Comparison of ENCODE assay signal across 8 cellular contexts in genomic region chr3:100590114-100590839, GRCh38. TPM values are rescaled to one million over a fixed set of nuclear protein-coding genes. Genes with fewer than 3 reads are reported as not detected.
DNase-seq lines count a peak whose midpoint lies in the region; ATAC-seq and TF ChIP-seq lines count a peak whose summit lies in the region.

No MANE protein-coding gene starts in this region.

- intact Hi-C loops in left colon (cut with DNase I, micrococcal nuclease) = loop anchor here in 1 of 2 donors (2.0 kb wide), 1 partner anchor 127 kb away; no protein-coding TSS in a partner anchor

- H3K36me3 Mint-ChIP-seq in WTC11 = peaks cover 13% of the 10 kb centered on the region

- no peak overlapping the region for H3K27ac Mint-ChIP-seq in WTC11

- H3K27me3 Mint-ChIP-seq in WTC11 (ENCODE audit: low read depth) = no peaks in the 10 kb centered on the region

- peaks cover 19% of the 10 kb centered on the region for H3K9me3 Mint-ChIP-seq in WTC11

- H3K4me3 Mint-ChIP-seq in WTC11 = peak overlapping the region; percentile 54

- DNase-seq in AG20443 (ENCODE audit: low spot score) (peak; percentile 79), NCI-H2171 treated with DMSO at 0.1 percent for 48 hours (lab: John Stamatoyannopoulos, UW) (peak; percentile 78), WTC11 (ENCODE audit: low spot score) (peak; percentile 49), cerebellum (ENCODE audit: low spot score) (peak; percentile 65), left colon (peak; percentile 37 to 50)
- DNase-seq in stimulated activated CD4-positive, alpha-beta T cell treated with anti-CD3 and anti-CD28 coated beads, TNF-alpha, amount 100 ng/mL, for 1 hour (ENCODE audit: low read depth in 3 of 3, low spot score in 1 of 3) = peak in 2 of 3 donors; percentile 9 to 24

- CTCF ChIA-PET in WTC11 (lab: Charles Lee) = interaction anchor here (0.6 to 5.5 kb wide), 10 partner anchors 10 to 189 kb away, joined by 3 to 115 read pairs (median 4); partner anchors contain the start of genes LNP1 and TOMM70

- H3K4me1 Mint-ChIP-seq in WTC11 = peaks cover 6% of the 10 kb centered on the region

- POLR2A ChIA-PET in WTC11 (lab: Charles Lee) = interaction anchor here (0.6 to 0.9 kb wide), 2 partner anchors 128 to 162 kb away, joined by 3 read pairs; no protein-coding TSS in a partner anchor

- peak; percentile 87 for TF ChIP-seq CTCF in WTC11 (IDR thresholded peaks at IDR 0.05)

- ATAC-seq in GM18867 (IDR thresholded peaks at IDR 0.05; ENCODE audit: unreplicated experiment) (peak; percentile 80), HG03135 (IDR thresholded peaks at IDR 0.05; ENCODE audit: unreplicated experiment) (peak; percentile 83), WTC11 (peak; percentile 88), left colon (peak; percentile 79)

TF ChIP-seq in WTC11, 78 proteins besides CTCF, POLR2A, EP300 and RAD21 (continues in another document):
- TF ChIP-seq, protein P1, sequence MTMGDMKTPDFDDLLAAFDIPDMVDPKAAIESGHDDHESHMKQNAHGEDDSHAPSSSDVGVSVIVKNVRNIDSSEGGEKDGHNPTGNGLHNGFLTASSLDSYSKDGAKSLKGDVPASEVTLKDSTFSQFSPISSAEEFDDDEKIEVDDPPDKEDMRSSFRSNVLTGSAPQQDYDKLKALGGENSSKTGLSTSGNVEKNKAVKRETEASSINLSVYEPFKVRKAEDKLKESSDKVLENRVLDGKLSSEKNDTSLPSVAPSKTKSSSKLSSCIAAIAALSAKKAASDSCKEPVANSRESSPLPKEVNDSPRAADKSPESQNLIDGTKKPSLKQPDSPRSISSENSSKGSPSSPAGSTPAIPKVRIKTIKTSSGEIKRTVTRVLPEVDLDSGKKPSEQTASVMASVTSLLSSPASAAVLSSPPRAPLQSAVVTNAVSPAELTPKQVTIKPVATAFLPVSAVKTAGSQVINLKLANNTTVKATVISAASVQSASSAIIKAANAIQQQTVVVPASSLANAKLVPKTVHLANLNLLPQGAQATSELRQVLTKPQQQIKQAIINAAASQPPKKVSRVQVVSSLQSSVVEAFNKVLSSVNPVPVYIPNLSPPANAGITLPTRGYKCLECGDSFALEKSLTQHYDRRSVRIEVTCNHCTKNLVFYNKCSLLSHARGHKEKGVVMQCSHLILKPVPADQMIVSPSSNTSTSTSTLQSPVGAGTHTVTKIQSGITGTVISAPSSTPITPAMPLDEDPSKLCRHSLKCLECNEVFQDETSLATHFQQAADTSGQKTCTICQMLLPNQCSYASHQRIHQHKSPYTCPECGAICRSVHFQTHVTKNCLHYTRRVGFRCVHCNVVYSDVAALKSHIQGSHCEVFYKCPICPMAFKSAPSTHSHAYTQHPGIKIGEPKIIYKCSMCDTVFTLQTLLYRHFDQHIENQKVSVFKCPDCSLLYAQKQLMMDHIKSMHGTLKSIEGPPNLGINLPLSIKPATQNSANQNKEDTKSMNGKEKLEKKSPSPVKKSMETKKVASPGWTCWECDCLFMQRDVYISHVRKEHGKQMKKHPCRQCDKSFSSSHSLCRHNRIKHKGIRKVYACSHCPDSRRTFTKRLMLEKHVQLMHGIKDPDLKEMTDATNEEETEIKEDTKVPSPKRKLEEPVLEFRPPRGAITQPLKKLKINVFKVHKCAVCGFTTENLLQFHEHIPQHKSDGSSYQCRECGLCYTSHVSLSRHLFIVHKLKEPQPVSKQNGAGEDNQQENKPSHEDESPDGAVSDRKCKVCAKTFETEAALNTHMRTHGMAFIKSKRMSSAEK (CRISPR knock-in tag; IDR thresholded peaks at IDR 0.05; ENCODE audit: borderline replicate concordance) = no peak
- TF ChIP-seq FOXK1 (CRISPR knock-in tag; IDR thresholded peaks at IDR 0.05) (no peak), ELF4 (CRISPR knock-in tag; IDR thresholded peaks at IDR 0.05; ENCODE audit: low read depth) (no peak), NR2C2 (CRISPR knock-in tag; IDR thresholded peaks at IDR 0.05) (no peak), E2F5 (CRISPR knock-in tag; IDR thresholded peaks at IDR 0.05) (no peak), SMAD4 (CRISPR knock-in tag; IDR thresholded peaks at IDR 0.05) (no peak), RORB (CRISPR knock-in tag; IDR thresholded peaks at IDR 0.05) (no peak), ZNF425 (CRISPR knock-in tag; conservative IDR thresholded peaks at IDR 0.05) (no peak), PRRX2 (CRISPR knock-in tag; IDR thresholded peaks at IDR 0.05) (no peak), ZBTB21 (CRISPR knock-in tag; IDR thresholded peaks at IDR 0.05; ENCODE audit: borderline replicate concordance) (no peak), OVOL2 (CRISPR knock-in tag; IDR thresholded peaks at IDR 0.05; ENCODE audit: borderline replicate concordance) (no peak), ZNF232 (CRISPR knock-in tag; IDR thresholded peaks at IDR 0.05) (no peak), ZNF281 (CRISPR knock-in tag; IDR thresholded peaks at IDR 0.05) (no peak)
- TF ChIP-seq, protein P2, sequence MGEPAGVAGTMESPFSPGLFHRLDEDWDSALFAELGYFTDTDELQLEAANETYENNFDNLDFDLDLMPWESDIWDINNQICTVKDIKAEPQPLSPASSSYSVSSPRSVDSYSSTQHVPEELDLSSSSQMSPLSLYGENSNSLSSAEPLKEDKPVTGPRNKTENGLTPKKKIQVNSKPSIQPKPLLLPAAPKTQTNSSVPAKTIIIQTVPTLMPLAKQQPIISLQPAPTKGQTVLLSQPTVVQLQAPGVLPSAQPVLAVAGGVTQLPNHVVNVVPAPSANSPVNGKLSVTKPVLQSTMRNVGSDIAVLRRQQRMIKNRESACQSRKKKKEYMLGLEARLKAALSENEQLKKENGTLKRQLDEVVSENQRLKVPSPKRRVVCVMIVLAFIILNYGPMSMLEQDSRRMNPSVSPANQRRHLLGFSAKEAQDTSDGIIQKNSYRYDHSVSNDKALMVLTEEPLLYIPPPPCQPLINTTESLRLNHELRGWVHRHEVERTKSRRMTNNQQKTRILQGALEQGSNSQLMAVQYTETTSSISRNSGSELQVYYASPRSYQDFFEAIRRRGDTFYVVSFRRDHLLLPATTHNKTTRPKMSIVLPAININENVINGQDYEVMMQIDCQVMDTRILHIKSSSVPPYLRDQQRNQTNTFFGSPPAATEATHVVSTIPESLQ (CRISPR knock-in tag; IDR thresholded peaks at IDR 0.05) = no peak
- TF ChIP-seq, protein P3, sequence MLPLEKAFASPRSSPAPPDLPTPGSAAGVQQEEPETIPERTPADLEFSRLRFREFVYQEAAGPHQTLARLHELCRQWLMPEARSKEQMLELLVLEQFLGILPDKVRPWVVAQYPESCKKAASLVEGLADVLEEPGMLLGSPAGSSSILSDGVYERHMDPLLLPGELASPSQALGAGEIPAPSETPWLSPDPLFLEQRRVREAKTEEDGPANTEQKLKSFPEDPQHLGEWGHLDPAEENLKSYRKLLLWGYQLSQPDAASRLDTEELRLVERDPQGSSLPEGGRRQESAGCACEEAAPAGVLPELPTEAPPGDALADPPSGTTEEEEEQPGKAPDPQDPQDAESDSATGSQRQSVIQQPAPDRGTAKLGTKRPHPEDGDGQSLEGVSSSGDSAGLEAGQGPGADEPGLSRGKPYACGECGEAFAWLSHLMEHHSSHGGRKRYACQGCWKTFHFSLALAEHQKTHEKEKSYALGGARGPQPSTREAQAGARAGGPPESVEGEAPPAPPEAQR (CRISPR knock-in tag; IDR thresholded peaks at IDR 0.05) = no peak

RNA-seq across cellular contexts. Expression of gene ADGRG7, which starts 19.1 kb away (rescaled TPM):
- not detected in 3 replicates for total RNA-seq in WTC11 (2021)
- total RNA-seq in cerebellum = not detected
- 10 to 100 TPM; 11.7 to 15.6 TPM for total RNA-seq in left colon

Comparison
In these comparisons a context has a peak if more than half of its experiments do, and no peak if none do; other contexts are left out.
1. Peak in every context shown above with its lines: DNase-seq and ATAC-seq.
2. DNase-seq: peak in every context shown above with its lines; median percentile 79 in AG20443; 78 in NCI-H2171 treated with DMSO at 0.1 percent for 48 hours; 65 in cerebellum; 49 in WTC11; 44 in left colon; 16 in stimulated activated CD4-positive, alpha-beta T cell treated with anti-CD3 and anti-CD28 coated beads, TNF-alpha, amount 100 ng/mL, for 1 hour.
3. RNA of gene ADGRG7, which starts 19.1 kb away (total RNA-seq): 11.7 to 15.6 TPM in left colon; not detected in WTC11 and not detected in cerebellum (single experiment); every median in the first group is over 10 times any median in the second.